In genomic region chr6:74504941-74505340, GRCh38 we compare ENCODE assay signal across 25 cellular contexts.
"Had no signal": no experiment of that assay in that cellular context is flagged by ENCODE, and none has a peak within 500 bp of the region (broad histone marks: within the 10 kb centered on the region; RNA-seq: fewer than 3 reads in every experiment).

No MANE protein-coding gene starts in this region.

- DNase-seq: colonic mucosa; cortex of kidney; effector CD8-positive, alpha-beta T cell; effector memory CD8-positive, alpha-beta T cell; endodermal cell; erythroblast; esophagus squamous epithelium; foreskin melanocyte; gastrocnemius medialis; glutamatergic neuron; head of caudate nucleus; heart right ventricle; hippocampal formation; left cardiac atrium; left lung; left ventricle myocardium superior; lower lobe of right lung; mesenchymal stem cell; mucosa of descending colon; naive B cell; naive thymus-derived CD8-positive, alpha-beta T cell had no signal

- H3K36me3 ChIP-seq: colonic mucosa, esophagus squamous epithelium, gastrocnemius medialis, heart right ventricle, left lung, lower lobe of right lung had no signal

- H3K4me1 ChIP-seq: colonic mucosa, esophagus squamous epithelium, gastrocnemius medialis, heart right ventricle, left lung, lower lobe of right lung had no signal

- H3K27me3 ChIP-seq: colonic mucosa, esophagus squamous epithelium, gastrocnemius medialis, heart right ventricle, left lung had no signal

- H3K4me1 Mint-ChIP-seq: endodermal cell; mesothelial cell of epicardium; naive B cell; naive thymus-derived CD8-positive, alpha-beta T cell had no signal

- H3K27ac ChIP-seq: colonic mucosa, epithelial cell of prostate, esophagus squamous epithelium, gastrocnemius medialis, heart right ventricle, left lung, lower lobe of right lung had no signal

- H3K27ac Mint-ChIP-seq: dendritic cell treated with granulocyte-macrophage colony-stimulating factor and Interleukin-4, amounts not matched to agents 40 ng/mL and 50 ng/mL, for 4 days; effector memory CD8-positive, alpha-beta T cell; endodermal cell; mesothelial cell of epicardium had no signal

- ATAC-seq: effector memory CD8-positive, alpha-beta T cell; esophagus mucosa; gastrocnemius medialis; heart right ventricle; left cardiac atrium; left lung; left ventricle myocardium superior; lower lobe of right lung; mucosa of descending colon; naive thymus-derived CD8-positive, alpha-beta T cell had no signal

- H3K27me3 Mint-ChIP-seq: dendritic cell treated with granulocyte-macrophage colony-stimulating factor and Interleukin-4, amounts not matched to agents 40 ng/mL and 50 ng/mL, for 4 days; effector memory CD8-positive, alpha-beta T cell; naive B cell had no signal

- H3K4me3 Mint-ChIP-seq: dendritic cell treated with granulocyte-macrophage colony-stimulating factor and Interleukin-4, amounts not matched to agents 40 ng/mL and 50 ng/mL, for 4 days; effector memory CD8-positive, alpha-beta T cell; endodermal cell; mesothelial cell of epicardium; naive B cell; naive thymus-derived CD8-positive, alpha-beta T cell had no signal

- H3K9me3 ChIP-seq: colonic mucosa had no signal

- H3K4me3 ChIP-seq: colonic mucosa, esophagus squamous epithelium, gastrocnemius medialis, heart right ventricle, left lung, lower lobe of right lung, mucosa of descending colon had no signal
